ENCODE assay signal across 1 cellular context in the genomic region with DNA sequence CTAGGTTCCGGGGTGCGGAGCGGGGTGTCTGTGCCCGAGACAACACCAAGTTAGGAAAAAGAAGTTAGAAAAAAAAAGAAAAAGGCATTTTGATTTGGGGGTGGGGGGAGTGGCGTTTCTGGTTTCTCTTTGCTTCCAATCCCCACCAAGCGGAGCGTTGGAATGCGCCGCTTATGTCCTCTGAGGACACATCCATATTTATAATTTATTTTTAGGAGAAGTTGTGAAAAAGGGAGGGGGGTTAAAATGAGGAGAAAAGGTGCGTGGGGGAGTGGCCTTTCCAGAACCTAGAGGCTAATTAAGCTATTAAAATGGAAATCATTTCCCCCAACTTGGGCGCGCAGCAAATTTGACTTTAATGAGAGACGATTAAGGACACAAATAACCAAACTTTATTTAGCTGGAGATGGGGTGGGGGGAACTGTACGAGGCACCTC.
TF ChIP-seq lines count a peak whose summit lies in the region.

No MANE protein-coding gene starts in this region.

TF ChIP-seq in SK-N-SH, 30 proteins besides CTCF, POLR2A, EP300 and RAD21 (continued from another document):
- TF ChIP-seq TAF1 (IDR thresholded peaks at IDR 0.05; ENCODE audit: borderline replicate concordance, low read depth, low read length) (no peak), SMC3 (IDR thresholded peaks at IDR 0.05; ENCODE audit: low read depth, low read length) (no peak), YY1 (IDR thresholded peaks at IDR 0.05; ENCODE audit: low read depth) (no peak), TCF12 (IDR thresholded peaks at IDR 0.05) (no peak)
- TF ChIP-seq, protein P1, sequence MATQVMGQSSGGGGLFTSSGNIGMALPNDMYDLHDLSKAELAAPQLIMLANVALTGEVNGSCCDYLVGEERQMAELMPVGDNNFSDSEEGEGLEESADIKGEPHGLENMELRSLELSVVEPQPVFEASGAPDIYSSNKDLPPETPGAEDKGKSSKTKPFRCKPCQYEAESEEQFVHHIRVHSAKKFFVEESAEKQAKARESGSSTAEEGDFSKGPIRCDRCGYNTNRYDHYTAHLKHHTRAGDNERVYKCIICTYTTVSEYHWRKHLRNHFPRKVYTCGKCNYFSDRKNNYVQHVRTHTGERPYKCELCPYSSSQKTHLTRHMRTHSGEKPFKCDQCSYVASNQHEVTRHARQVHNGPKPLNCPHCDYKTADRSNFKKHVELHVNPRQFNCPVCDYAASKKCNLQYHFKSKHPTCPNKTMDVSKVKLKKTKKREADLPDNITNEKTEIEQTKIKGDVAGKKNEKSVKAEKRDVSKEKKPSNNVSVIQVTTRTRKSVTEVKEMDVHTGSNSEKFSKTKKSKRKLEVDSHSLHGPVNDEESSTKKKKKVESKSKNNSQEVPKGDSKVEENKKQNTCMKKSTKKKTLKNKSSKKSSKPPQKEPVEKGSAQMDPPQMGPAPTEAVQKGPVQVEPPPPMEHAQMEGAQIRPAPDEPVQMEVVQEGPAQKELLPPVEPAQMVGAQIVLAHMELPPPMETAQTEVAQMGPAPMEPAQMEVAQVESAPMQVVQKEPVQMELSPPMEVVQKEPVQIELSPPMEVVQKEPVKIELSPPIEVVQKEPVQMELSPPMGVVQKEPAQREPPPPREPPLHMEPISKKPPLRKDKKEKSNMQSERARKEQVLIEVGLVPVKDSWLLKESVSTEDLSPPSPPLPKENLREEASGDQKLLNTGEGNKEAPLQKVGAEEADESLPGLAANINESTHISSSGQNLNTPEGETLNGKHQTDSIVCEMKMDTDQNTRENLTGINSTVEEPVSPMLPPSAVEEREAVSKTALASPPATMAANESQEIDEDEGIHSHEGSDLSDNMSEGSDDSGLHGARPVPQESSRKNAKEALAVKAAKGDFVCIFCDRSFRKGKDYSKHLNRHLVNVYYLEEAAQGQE (IDR thresholded peaks at IDR 0.05; ENCODE audit: low read depth, low read length) = no peak
